Comparison of ENCODE assay signal across 12 cellular contexts in the genomic region with DNA sequence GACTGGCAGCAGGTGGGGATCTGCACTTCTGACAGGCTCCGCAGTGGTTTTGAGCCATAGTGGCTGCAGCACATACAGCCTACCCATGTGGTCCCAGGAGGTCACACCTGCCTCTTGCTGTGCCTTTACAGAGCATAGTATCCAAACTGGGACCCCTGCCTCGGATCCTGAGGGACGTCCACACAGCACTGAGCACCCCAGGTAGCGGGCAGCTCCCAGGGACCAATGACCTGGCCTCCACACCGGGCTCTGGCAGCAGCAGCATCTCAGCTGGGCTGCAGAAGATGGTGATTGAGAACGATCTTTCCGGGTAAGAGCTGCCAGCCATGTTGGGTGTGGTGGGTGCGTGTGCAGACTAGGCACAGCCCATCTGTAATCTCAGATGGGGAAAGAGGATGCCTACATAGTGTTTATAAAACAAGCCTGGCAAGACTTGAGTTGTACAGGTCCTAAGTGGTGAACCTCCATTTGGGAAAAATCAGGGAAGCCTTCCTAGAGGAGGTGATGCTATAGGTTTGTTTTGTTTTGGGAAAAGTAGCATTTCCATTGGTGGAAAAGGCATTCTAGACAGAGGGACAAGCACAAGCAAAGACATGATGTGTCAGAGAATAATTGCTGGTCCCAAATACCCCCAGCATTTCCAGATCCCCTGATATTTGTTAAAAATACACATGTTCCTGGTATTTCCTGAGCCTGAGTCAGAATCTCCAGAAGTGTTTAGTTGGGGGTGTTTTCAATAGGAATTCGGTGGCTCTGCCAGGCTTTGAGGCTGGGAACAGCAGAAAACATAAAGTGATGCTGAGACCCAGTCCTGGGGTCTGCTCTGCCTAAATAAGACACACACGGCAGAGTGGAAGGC.
DNase-seq lines count a peak whose midpoint lies in the region; ATAC-seq and TF ChIP-seq lines count a peak whose summit lies in the region.
"Had no signal": no experiment of that assay in that cellular context is flagged by ENCODE, and none has a peak within 500 bp of the region (broad histone marks: within the 10 kb centered on the region; RNA-seq: fewer than 3 reads in every experiment).

No MANE protein-coding gene starts in this region.

- no peaks in the 10 kb centered on the region for H3K27me3 Mint-ChIP-seq in endodermal cell (ENCODE audit: insufficient read depth)

- no peak for TF ChIP-seq CTCF in heart left ventricle (IDR thresholded peaks at IDR 0.05)
- no peak for TF ChIP-seq CTCF in coronary artery (IDR thresholded peaks at IDR 0.05)
- TF ChIP-seq CTCF in endodermal cell (conservative IDR thresholded peaks at IDR 0.05): no peak

- DNase-seq in heart left ventricle (peak in 3 of 5 donors; percentile 9 to 52 (median 18)), Right ventricle myocardium inferior (ENCODE audit: missing footprints) (no peak), coronary artery (ENCODE audit: low spot score) (no peak), endodermal cell (no peak), SKM-1 (lab: John Stamatoyannopoulos, UW; ENCODE audit: unreplicated experiment) (no peak)
- DNase-seq: ACHN; activated CD8-positive, alpha-beta T cell treated with anti-CD3 and anti-CD28 coated beads, Interleukin-2, amount 10 ng/mL, durations not matched to agents 7 days and 5 days; PC-9 had no signal

- no peaks in the 10 kb centered on the region for H3K4me1 Mint-ChIP-seq in endodermal cell

- no peak overlapping the region for H3K27ac Mint-ChIP-seq in endodermal cell
- H3K27ac Mint-ChIP-seq: activated CD8-positive, alpha-beta T cell treated with anti-CD3 and anti-CD28 coated beads, Interleukin-2, amount 10 ng/mL, durations not matched to agents 7 days and 5 days had no signal

- H3K27ac ChIP-seq in heart left ventricle (peak overlapping the region in 2 of 12 donors; percentile 4 to 77), coronary artery (peak overlapping the region; percentile 56 to 86), mesodermal cell (ENCODE audit: low read depth, low read length, severe bottlenecking) (peak overlapping the region; percentile 83), endodermal cell (ENCODE audit: low read depth, low read length) (no peak overlapping the region)
- H3K27ac ChIP-seq: hepatocyte, PC-9 had no signal

- H3K36me3 Mint-ChIP-seq in endodermal cell (ENCODE audit: low read depth): peaks cover 67% of the 10 kb centered on the region

- no peak for ATAC-seq in heart left ventricle
- no peak for ATAC-seq in Right ventricle myocardium inferior
- no peak for ATAC-seq in HG03045 (IDR thresholded peaks at IDR 0.05; ENCODE audit: unreplicated experiment)
- no peak for ATAC-seq in HG02678 (IDR thresholded peaks at IDR 0.05; ENCODE audit: unreplicated experiment)
- ATAC-seq: activated CD8-positive, alpha-beta T cell treated with anti-CD3 and anti-CD28 coated beads, Interleukin-2, amount 10 ng/mL, durations not matched to agents 7 days and 5 days had no signal

- no peak overlapping the region for H3K9ac ChIP-seq in endodermal cell (ENCODE audit: extremely low read depth, low read length, poor library complexity, severe bottlenecking)

- H3K4me3 ChIP-seq in heart left ventricle (no peak overlapping the region), coronary artery (no peak overlapping the region), mesodermal cell (ENCODE audit: extremely low read depth, insufficient read depth, low read length, poor library complexity, severe bottlenecking) (no peak overlapping the region), endodermal cell (ENCODE audit: low read length) (no peak overlapping the region)
- H3K4me3 ChIP-seq: hepatocyte, PC-9 had no signal

- H3K27me3 ChIP-seq in heart left ventricle (no peaks in the 10 kb centered on the region), endodermal cell (ENCODE audit: control insufficient read depth, insufficient read depth, low read length, poor library complexity, severe bottlenecking) (no peaks in the 10 kb centered on the region)
- H3K27me3 ChIP-seq: hepatocyte had no signal

- intact Hi-C loops in heart left ventricle (cut with DNase I): no loop called here
- intact Hi-C loops in Right ventricle myocardium inferior (cut with DNase I): no loop called here

- H3K9me3 ChIP-seq in heart left ventricle (no peaks in the 10 kb centered on the region), mesodermal cell (ENCODE audit: control insufficient read depth, low read length) (no peaks in the 10 kb centered on the region), endodermal cell (ENCODE audit: control insufficient read depth, low read length) (no peaks in the 10 kb centered on the region)

- H3K36me3 ChIP-seq in heart left ventricle: peaks cover 4 to 100% (median 89%) of the 10 kb centered on the region in 9 donors
- peaks cover 91% of the 10 kb centered on the region for H3K36me3 ChIP-seq in mesodermal cell (ENCODE audit: control insufficient read depth, insufficient read depth, low read length)
- H3K36me3 ChIP-seq in endodermal cell (ENCODE audit: control insufficient read depth, insufficient read depth, low read length): peaks cover 32% of the 10 kb centered on the region

- no peak overlapping the region for H3K4me3 Mint-ChIP-seq in endodermal cell
- H3K4me3 Mint-ChIP-seq: activated CD8-positive, alpha-beta T cell treated with anti-CD3 and anti-CD28 coated beads, Interleukin-2, amount 10 ng/mL, durations not matched to agents 7 days and 5 days had no signal

- H3K4me1 ChIP-seq in heart left ventricle (peaks cover 0 to 70% (median 23%) of the 10 kb centered on the region in 12 donors), mesodermal cell (ENCODE audit: control insufficient read depth, insufficient read depth, low read length, poor library complexity, severe bottlenecking) (peaks cover 48% of the 10 kb centered on the region), endodermal cell (ENCODE audit: control insufficient read depth, insufficient read depth, low read length) (no peaks in the 10 kb centered on the region)

- no peak for TF ChIP-seq POLR2A in heart left ventricle (IDR thresholded peaks at IDR 0.05)

- no peaks in the 10 kb centered on the region for H3K9me3 Mint-ChIP-seq in endodermal cell

- WGBS in heart left ventricle, 4 donors: 90 to 95% (median 92%) methylated on average over 9 to 10 of the region's 10 CpGs
- WGBS in mesodermal cell (ENCODE audit: insufficient coverage in 2 of 2), 2 experiments: 94 to 96% methylated on average over 10 of the region's 10 CpGs
- 95 to 98% methylated on average over 7 to 10 of the region's 10 CpGs for WGBS in endodermal cell (ENCODE audit: insufficient coverage in 1 of 2, insufficient read length in 1 of 2), 2 experiments

Comparison
In these comparisons a context has a peak if more than half of its experiments do, and no peak if none do; other contexts are left out.
1. DNase-seq: peak in heart left ventricle (3 of 5); none in Right ventricle myocardium inferior (single experiment), coronary artery (single experiment), endodermal cell (single experiment) and SKM-1 (single experiment).